In genomic region chr6:42781811-42782688, GRCh38 we compare ENCODE assay signal across 1 cellular context.
TF ChIP-seq lines count a peak whose summit lies in the region.

A gene with protein sequence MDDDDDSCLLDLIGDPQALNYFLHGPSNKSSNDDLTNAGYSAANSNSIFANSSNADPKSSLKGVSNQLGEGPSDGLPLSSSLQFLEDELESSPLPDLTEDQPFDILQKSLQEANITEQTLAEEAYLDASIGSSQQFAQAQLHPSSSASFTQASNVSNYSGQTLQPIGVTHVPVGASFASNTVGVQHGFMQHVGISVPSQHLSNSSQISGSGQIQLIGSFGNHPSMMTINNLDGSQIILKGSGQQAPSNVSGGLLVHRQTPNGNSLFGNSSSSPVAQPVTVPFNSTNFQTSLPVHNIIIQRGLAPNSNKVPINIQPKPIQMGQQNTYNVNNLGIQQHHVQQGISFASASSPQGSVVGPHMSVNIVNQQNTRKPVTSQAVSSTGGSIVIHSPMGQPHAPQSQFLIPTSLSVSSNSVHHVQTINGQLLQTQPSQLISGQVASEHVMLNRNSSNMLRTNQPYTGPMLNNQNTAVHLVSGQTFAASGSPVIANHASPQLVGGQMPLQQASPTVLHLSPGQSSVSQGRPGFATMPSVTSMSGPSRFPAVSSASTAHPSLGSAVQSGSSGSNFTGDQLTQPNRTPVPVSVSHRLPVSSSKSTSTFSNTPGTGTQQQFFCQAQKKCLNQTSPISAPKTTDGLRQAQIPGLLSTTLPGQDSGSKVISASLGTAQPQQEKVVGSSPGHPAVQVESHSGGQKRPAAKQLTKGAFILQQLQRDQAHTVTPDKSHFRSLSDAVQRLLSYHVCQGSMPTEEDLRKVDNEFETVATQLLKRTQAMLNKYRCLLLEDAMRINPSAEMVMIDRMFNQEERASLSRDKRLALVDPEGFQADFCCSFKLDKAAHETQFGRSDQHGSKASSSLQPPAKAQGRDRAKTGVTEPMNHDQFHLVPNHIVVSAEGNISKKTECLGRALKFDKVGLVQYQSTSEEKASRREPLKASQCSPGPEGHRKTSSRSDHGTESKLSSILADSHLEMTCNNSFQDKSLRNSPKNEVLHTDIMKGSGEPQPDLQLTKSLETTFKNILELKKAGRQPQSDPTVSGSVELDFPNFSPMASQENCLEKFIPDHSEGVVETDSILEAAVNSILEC (plus strand): TSS chr6:42782052. CDS start chr6:42822023, 39,971 bp downstream.

TF ChIP-seq in GM23338, 12 proteins besides CTCF, POLR2A, EP300 and RAD21 (continued from another document):
- TF ChIP-seq, protein P1, sequence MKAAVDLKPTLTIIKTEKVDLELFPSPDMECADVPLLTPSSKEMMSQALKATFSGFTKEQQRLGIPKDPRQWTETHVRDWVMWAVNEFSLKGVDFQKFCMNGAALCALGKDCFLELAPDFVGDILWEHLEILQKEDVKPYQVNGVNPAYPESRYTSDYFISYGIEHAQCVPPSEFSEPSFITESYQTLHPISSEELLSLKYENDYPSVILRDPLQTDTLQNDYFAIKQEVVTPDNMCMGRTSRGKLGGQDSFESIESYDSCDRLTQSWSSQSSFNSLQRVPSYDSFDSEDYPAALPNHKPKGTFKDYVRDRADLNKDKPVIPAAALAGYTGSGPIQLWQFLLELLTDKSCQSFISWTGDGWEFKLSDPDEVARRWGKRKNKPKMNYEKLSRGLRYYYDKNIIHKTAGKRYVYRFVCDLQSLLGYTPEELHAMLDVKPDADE (IDR thresholded peaks at IDR 0.05) = no peak
- TF ChIP-seq EZH2phosphoT487 (IDR thresholded peaks at IDR 0.05; ENCODE audit: unreplicated experiment) (no peak), POLR2AphosphoS5 (IDR thresholded peaks at IDR 0.05; ENCODE audit: low read depth) (no peak)
